ENCODE assay signal across 20 cellular contexts in the genomic region with DNA sequence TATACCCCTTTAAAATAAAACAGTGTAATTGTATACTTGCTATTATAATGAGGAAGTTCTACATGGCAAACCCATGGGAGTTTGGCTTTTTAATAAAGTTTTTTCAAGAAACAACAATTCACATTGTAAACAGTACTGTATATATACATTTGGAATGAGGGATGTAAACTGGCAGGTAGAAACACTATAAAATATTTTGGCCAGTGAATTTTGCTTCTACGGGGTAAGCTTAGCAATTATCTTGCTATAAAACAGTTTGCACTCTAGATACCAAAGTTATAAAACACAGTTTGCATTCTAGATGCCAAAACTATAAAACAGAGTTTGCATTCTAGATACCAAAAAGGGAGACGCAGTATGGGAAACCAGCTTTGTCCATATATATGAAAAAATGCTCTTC. TPM values are rescaled to one million over a fixed set of nuclear protein-coding genes. Genes with fewer than 3 reads are reported as not detected.
DNase-seq lines count a peak whose midpoint lies in the region; ATAC-seq, FAIRE-seq and TF ChIP-seq lines count a peak whose summit lies in the region.
"Had no signal": no experiment of that assay in that cellular context is flagged by ENCODE, and none has a peak within 500 bp of the region (broad histone marks: within the 10 kb centered on the region; RNA-seq: fewer than 3 reads in every experiment).

No MANE protein-coding gene starts in this region.

- no peaks in the 10 kb centered on the region for H4K20me1 ChIP-seq in GM12878 (ENCODE audit: control insufficient read depth, insufficient read depth)

- RAD21 ChIA-PET in GM12878 (lab: Charles Lee; ENCODE audit: unreplicated experiment), result no interaction called here

- no peaks in the 10 kb centered on the region for H3K27me3 ChIP-seq in GM12878 (replicated peaks in 1 of 2; ENCODE audit: control insufficient read depth in 2 of 2, insufficient read depth in 2 of 2, low read length in 1 of 2)
- H3K27me3 ChIP-seq: BLaER1 treated with 17β-estradiol and CSF1 and Interleukin-3, amounts not matched to agents 10 nM and 100 nM had no signal

- in situ Hi-C loops in GM12878 (cut with MboI), result no loop called here

- no TSS peak for BruUV-seq in GM12878 (replicated peaks; lab: Mats Ljungman, UMichigan)

- DNase-seq in LNCaP clone FGC (ENCODE audit: low read depth), result peak; percentile 74
- DNase-seq in GM12878 (ENCODE audit: low read depth, low spot score), result no peak
- no peak for DNase-seq in left colon
- no peak for DNase-seq in posterior cingulate gyrus
- DNase-seq in Ammon's horn (ENCODE audit: low spot score), result no peak
- no peak for DNase-seq in amniotic stem cell (lab: John Stamatoyannopoulos, UW)
- no peak for DNase-seq in retina
- DNase-seq: 8988T; ACHN; Caco-2; Calu3; CD4-positive, alpha-beta T cell; CD8-positive, alpha-beta T cell; DMS79 treated with DMSO at 0.1 percent for 48 hours; GF-D8 had no signal

- POLR2A ChIA-PET in GM12878 (lab: Charles Lee), result no interaction called here

- ATAC-seq in GM12878, result no peak
- ATAC-seq in left colon, result peak; percentile 94
- ATAC-seq: CD8-positive, alpha-beta T cell had no signal

- H3K9me3 ChIP-seq in GM12878 (replicated peaks; ENCODE audit: control insufficient read depth, insufficient read depth, low read length), result no peaks in the 10 kb centered on the region
- H3K9me3 ChIP-seq: BLaER1 treated with 17β-estradiol and CSF1 and Interleukin-3, amounts not matched to agents 10 nM and 100 nM; Caco-2 had no signal

- H3K9ac ChIP-seq in GM12878 (ENCODE audit: control insufficient read depth, insufficient read depth, low read length), result no peak overlapping the region
- H3K9ac ChIP-seq: BLaER1 treated with 17β-estradiol and CSF1 and Interleukin-3, amounts not matched to agents 10 nM and 100 nM had no signal

- H2AFZ ChIP-seq in GM12878 (ENCODE audit: control insufficient read depth, low read depth, low read length), result no peak overlapping the region

- no peak overlapping the region for H3K4me2 ChIP-seq in GM12878 (ENCODE audit: control insufficient read depth, insufficient read depth)
- H3K4me2 ChIP-seq: BLaER1 treated with 17β-estradiol and CSF1 and Interleukin-3, amounts not matched to agents 10 nM and 100 nM had no signal

- intact Hi-C loops in GM12878 (cut with micrococcal nuclease; ENCODE audit: unreplicated experiment), result no loop called here
- intact Hi-C loops in left colon (cut with DNase I, micrococcal nuclease), result no loop called here
- intact Hi-C loops in posterior cingulate gyrus (cut with DNase I), result no loop called here

- peaks cover 0 to 16% of the 10 kb centered on the region in 2 experiments; a peak in 2 of 4 replicates for H3K36me3 ChIP-seq in GM12878 (ENCODE audit: control insufficient read depth in 2 of 2, insufficient read depth in 2 of 2, low read length in 1 of 2)

- H3K79me2 ChIP-seq in GM12878 (ENCODE audit: control insufficient read depth, insufficient read depth, low read length), result no peaks in the 10 kb centered on the region

- no peak for TF ChIP-seq EP300 in GM12878 (IDR thresholded peaks at IDR 0.05; ENCODE audit: borderline replicate concordance in 1 of 2, control insufficient read depth in 1 of 2, low read depth in 2 of 2, low read length in 2 of 2)

- H3K4me1 ChIP-seq in GM12878 (ENCODE audit: control insufficient read depth, insufficient read depth, low read length), result 0 out of 2 replicates have a peak, but pooled peaks cover 3% of the 10 kb centered on the region
- H3K4me1 ChIP-seq: Caco-2 had no signal

- H3K4me3 ChIP-seq in LNCaP clone FGC (ENCODE audit: low read depth, low read length) (no peak overlapping the region), GM12878 (no peak overlapping the region)
- H3K4me3 ChIP-seq: BLaER1 treated with 17β-estradiol and CSF1 and Interleukin-3, amounts not matched to agents 10 nM and 100 nM had no signal

- CTCF ChIA-PET in GM12878 (lab: Yijun Ruan, JAX), result no interaction called here

- SMC1A ChIA-PET in GM12878 (lab: Charles Lee; ENCODE audit: uncharacterized antibody, unreplicated experiment), result no interaction called here

- TF ChIP-seq CTCF in LNCaP clone FGC (IDR thresholded peaks at IDR 0.05; ENCODE audit: control insufficient read depth, extremely low read depth, insufficient read depth) (no peak), GM12878 (IDR thresholded peaks at IDR 0.05 in 2 of 3, conservative IDR thresholded peaks at IDR 0.05 in 1 of 3; ENCODE audit: control insufficient read depth in 2 of 3, extremely low read depth in 1 of 3, insufficient read depth in 1 of 3, low read depth in 3 of 3, low read length in 3 of 3) (no peak)

- WGBS in GM12878 (ENCODE audit: insufficient coverage, insufficient replicate concordance, low lambda C conversion rate, missing lambda C conversion rate), result 100% methylated on average over 2 of the region's 2 CpGs

- no peak for TF ChIP-seq RAD21 in GM12878 (IDR thresholded peaks at IDR 0.05; ENCODE audit: insufficient read depth, low read depth, low read length)

- TF ChIP-seq POLR2A in GM12878 (IDR thresholded peaks at IDR 0.05; ENCODE audit: low read depth, low read length), result no peak

- no peak for FAIRE-seq in GM12878 (lab: Jason Lieb, UNC)
- FAIRE-seq: A204.1, D721Med, GM18507 had no signal

- H3K27ac ChIP-seq in GM12878 (ENCODE audit: control insufficient read depth, insufficient read depth), result no peak overlapping the region
- H3K27ac ChIP-seq: BLaER1 treated with 17β-estradiol and CSF1 and Interleukin-3, amounts not matched to agents 10 nM and 100 nM; C4-2B had no signal

TF ChIP-seq in GM12878, 131 proteins besides CTCF, POLR2A, EP300 and RAD21:
- TF ChIP-seq, protein P1, sequence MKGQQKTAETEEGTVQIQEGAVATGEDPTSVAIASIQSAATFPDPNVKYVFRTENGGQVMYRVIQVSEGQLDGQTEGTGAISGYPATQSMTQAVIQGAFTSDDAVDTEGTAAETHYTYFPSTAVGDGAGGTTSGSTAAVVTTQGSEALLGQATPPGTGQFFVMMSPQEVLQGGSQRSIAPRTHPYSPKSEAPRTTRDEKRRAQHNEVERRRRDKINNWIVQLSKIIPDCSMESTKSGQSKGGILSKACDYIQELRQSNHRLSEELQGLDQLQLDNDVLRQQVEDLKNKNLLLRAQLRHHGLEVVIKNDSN (IDR thresholded peaks at IDR 0.05; ENCODE audit: borderline replicate concordance, extremely low read length, insufficient read depth, low read depth, low read length), result no peak
- TF ChIP-seq, protein P2, sequence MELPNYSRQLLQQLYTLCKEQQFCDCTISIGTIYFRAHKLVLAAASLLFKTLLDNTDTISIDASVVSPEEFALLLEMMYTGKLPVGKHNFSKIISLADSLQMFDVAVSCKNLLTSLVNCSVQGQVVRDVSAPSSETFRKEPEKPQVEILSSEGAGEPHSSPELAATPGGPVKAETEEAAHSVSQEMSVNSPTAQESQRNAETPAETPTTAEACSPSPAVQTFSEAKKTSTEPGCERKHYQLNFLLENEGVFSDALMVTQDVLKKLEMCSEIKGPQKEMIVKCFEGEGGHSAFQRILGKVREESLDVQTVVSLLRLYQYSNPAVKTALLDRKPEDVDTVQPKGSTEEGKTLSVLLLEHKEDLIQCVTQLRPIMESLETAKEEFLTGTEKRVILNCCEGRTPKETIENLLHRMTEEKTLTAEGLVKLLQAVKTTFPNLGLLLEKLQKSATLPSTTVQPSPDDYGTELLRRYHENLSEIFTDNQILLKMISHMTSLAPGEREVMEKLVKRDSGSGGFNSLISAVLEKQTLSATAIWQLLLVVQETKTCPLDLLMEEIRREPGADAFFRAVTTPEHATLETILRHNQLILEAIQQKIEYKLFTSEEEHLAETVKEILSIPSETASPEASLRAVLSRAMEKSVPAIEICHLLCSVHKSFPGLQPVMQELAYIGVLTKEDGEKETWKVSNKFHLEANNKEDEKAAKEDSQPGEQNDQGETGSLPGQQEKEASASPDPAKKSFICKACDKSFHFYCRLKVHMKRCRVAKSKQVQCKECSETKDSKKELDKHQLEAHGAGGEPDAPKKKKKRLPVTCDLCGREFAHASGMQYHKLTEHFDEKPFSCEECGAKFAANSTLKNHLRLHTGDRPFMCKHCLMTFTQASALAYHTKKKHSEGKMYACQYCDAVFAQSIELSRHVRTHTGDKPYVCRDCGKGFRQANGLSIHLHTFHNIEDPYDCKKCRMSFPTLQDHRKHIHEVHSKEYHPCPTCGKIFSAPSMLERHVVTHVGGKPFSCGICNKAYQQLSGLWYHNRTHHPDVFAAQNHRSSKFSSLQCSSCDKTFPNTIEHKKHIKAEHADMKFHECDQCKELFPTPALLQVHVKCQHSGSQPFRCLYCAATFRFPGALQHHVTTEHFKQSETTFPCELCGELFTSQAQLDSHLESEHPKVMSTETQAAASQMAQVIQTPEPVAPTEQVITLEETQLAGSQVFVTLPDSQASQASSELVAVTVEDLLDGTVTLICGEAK (IDR thresholded peaks at IDR 0.05; ENCODE audit: borderline replicate concordance), result peak; percentile 40

RNA-seq across cellular contexts. Expression of a gene that starts 16.6 kb away (rescaled TPM):
- 45.6 and 47.7 TPM in 2 replicates for total RNA-seq in GM12878 (2013; cell fraction: nucleolus; rRNA removed)
- 13.7 and 17.8 TPM in 2 replicates for total RNA-seq in GM12878 (2014; rRNA removed)
- 18.3 and 19.7 TPM in 2 replicates for total RNA-seq in GM12878 (2014; rRNA removed; fragmentation: Illumina TruSeq; extraction: Trizol)
- 10.3 and 10.7 TPM in 2 replicates for total RNA-seq in GM12878 (2021)
- 10.2 TPM for polyA plus RNA-seq in GM12878 (2011; ENCODE audit: low read depth)
- 19.3 and 28.5 TPM in 2 replicates for polyA plus RNA-seq in GM12878 (2011; rRNA removed)
- 5.6 and 6.5 TPM in 2 replicates for polyA plus RNA-seq in GM12878 (2011; cell fraction: cytosol; rRNA removed)
- polyA plus RNA-seq in GM12878 (2011; cell fraction: nucleus; rRNA removed), result 15.4 and 17.9 TPM in 2 replicates
- 11.7 and 12.6 TPM in 2 replicates for polyA plus RNA-seq in GM12878 (2012)
- 17.3 and 23.4 TPM in 2 replicates for polyA plus RNA-seq in GM12878 (2014; fragmentation: Illumina TruSeq; extraction: Trizol)
- polyA plus RNA-seq in GM12878 (2014; fragmentation: Nextera tagmentation; extraction: Ambion mirVana), result 1 to 10 TPM; 6.7 to 9.4 TPM
- 13.6 and 17.0 TPM in 2 replicates for polyA plus RNA-seq in GM12878 (2014; rRNA removed)
- polyA plus RNA-seq in GM12878 (2016; fragmentation: Nextera tagmentation; extraction: Ambion mirVana), result 10 to 100 TPM; 12.3 to 14.0 TPM
- polyA minus RNA-seq in GM12878 (2011; rRNA and poly(A)+ RNA removed), result 9.0 and 12.3 TPM in 2 replicates
- 1.3 and 5.1 TPM in 2 replicates for polyA minus RNA-seq in GM12878 (2011; cell fraction: cytosol; rRNA and poly(A)+ RNA removed)
- polyA minus RNA-seq in GM12878 (2011; cell fraction: nucleus; rRNA and poly(A)+ RNA removed), result 30.3 and 30.7 TPM in 2 replicates
- total RNA-seq in left colon, result 1 to 10 TPM; 7.9 to 9.9 TPM
